Comparison of ENCODE assay signal across 1 cellular context in the genomic region with DNA sequence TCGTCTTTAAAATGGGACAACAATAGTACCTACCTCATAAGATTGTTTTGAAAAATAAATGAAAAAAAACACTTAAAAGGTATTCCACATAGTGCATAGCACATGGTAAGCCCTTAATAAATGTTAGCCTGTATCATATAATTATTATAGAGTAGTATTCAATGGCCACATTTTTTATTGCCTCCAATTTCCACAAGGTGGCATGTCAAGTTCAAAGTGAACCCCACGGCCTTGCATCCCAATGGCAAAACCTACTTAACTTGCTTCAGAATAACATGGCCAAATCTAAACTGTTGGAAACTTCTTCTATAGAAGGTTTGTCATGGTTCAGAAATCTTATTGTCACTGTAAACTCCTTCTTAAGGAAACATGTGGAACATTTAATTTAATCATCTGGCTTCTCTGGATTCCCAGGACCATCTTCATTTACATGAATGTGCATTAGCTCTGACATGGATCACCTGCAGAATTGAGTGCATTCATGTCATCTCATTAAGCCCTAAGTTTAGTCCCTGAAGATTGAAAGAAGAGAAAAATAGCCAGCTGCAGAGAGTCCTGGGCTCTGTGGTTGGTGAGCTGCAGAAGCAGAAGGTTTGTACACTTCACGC.
TF ChIP-seq lines count a peak whose summit lies in the region.

No MANE protein-coding gene starts in this region.

TF ChIP-seq in K562, 482 proteins besides CTCF, POLR2A, EP300 and RAD21 (continued from another document):
- TF ChIP-seq, protein P1, sequence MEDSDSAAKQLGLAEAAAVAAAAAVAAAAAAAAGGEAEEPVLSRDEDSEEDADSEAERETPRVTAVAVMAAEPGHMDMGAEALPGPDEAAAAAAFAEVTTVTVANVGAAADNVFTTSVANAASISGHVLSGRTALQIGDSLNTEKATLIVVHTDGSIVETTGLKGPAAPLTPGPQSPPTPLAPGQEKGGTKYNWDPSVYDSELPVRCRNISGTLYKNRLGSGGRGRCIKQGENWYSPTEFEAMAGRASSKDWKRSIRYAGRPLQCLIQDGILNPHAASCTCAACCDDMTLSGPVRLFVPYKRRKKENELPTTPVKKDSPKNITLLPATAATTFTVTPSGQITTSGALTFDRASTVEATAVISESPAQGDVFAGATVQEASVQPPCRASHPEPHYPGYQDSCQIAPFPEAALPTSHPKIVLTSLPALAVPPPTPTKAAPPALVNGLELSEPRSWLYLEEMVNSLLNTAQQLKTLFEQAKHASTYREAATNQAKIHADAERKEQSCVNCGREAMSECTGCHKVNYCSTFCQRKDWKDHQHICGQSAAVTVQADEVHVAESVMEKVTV (CRISPR knock-in tag; IDR thresholded peaks at IDR 0.05) = peak; percentile 64; the same call in 1 of the 2 replicates
- no peak for TF ChIP-seq BCL6 (CRISPR knock-in tag; IDR thresholded peaks at IDR 0.05)
- TF ChIP-seq ZBTB1 (CRISPR knock-in tag; IDR thresholded peaks at IDR 0.05; ENCODE audit: borderline replicate concordance, low read depth) = no peak
- no peak for TF ChIP-seq ZNF311 (CRISPR knock-in tag; IDR thresholded peaks at IDR 0.05)
- TF ChIP-seq RBFOX2 (IDR thresholded peaks at IDR 0.05; ENCODE audit: low read depth, low read length) = no peak
- no peak for TF ChIP-seq ZFPM2 (CRISPR knock-in tag; IDR thresholded peaks at IDR 0.05)
- TF ChIP-seq MTA1 (IDR thresholded peaks at IDR 0.05; ENCODE audit: borderline replicate concordance) = no peak
- TF ChIP-seq TCF3 (CRISPR knock-in tag; IDR thresholded peaks at IDR 0.05) = no peak
- TF ChIP-seq SMARCA5 (IDR thresholded peaks at IDR 0.05) = no peak
- TF ChIP-seq, protein P2, sequence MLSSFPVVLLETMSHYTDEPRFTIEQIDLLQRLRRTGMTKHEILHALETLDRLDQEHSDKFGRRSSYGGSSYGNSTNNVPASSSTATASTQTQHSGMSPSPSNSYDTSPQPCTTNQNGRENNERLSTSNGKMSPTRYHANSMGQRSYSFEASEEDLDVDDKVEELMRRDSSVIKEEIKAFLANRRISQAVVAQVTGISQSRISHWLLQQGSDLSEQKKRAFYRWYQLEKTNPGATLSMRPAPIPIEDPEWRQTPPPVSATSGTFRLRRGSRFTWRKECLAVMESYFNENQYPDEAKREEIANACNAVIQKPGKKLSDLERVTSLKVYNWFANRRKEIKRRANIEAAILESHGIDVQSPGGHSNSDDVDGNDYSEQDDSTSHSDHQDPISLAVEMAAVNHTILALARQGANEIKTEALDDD (IDR thresholded peaks at IDR 0.05) = peak; percentile 67
- TF ChIP-seq, protein P3, sequence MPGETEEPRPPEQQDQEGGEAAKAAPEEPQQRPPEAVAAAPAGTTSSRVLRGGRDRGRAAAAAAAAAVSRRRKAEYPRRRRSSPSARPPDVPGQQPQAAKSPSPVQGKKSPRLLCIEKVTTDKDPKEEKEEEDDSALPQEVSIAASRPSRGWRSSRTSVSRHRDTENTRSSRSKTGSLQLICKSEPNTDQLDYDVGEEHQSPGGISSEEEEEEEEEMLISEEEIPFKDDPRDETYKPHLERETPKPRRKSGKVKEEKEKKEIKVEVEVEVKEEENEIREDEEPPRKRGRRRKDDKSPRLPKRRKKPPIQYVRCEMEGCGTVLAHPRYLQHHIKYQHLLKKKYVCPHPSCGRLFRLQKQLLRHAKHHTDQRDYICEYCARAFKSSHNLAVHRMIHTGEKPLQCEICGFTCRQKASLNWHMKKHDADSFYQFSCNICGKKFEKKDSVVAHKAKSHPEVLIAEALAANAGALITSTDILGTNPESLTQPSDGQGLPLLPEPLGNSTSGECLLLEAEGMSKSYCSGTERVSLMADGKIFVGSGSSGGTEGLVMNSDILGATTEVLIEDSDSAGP (CRISPR knock-in tag; IDR thresholded peaks at IDR 0.05) = no peak
- TF ChIP-seq, protein P4, sequence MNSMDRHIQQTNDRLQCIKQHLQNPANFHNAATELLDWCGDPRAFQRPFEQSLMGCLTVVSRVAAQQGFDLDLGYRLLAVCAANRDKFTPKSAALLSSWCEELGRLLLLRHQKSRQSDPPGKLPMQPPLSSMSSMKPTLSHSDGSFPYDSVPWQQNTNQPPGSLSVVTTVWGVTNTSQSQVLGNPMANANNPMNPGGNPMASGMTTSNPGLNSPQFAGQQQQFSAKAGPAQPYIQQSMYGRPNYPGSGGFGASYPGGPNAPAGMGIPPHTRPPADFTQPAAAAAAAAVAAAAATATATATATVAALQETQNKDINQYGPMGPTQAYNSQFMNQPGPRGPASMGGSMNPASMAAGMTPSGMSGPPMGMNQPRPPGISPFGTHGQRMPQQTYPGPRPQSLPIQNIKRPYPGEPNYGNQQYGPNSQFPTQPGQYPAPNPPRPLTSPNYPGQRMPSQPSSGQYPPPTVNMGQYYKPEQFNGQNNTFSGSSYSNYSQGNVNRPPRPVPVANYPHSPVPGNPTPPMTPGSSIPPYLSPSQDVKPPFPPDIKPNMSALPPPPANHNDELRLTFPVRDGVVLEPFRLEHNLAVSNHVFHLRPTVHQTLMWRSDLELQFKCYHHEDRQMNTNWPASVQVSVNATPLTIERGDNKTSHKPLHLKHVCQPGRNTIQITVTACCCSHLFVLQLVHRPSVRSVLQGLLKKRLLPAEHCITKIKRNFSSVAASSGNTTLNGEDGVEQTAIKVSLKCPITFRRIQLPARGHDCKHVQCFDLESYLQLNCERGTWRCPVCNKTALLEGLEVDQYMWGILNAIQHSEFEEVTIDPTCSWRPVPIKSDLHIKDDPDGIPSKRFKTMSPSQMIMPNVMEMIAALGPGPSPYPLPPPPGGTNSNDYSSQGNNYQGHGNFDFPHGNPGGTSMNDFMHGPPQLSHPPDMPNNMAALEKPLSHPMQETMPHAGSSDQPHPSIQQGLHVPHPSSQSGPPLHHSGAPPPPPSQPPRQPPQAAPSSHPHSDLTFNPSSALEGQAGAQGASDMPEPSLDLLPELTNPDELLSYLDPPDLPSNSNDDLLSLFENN (IDR thresholded peaks at IDR 0.05; ENCODE audit: low read depth in 2 of 2, low read length in 2 of 2) = no peak
- TF ChIP-seq ZBTB7A (IDR thresholded peaks at IDR 0.05; ENCODE audit: borderline replicate concordance, control insufficient read depth, low read depth, low read length) = no peak
- TF ChIP-seq, protein P5, sequence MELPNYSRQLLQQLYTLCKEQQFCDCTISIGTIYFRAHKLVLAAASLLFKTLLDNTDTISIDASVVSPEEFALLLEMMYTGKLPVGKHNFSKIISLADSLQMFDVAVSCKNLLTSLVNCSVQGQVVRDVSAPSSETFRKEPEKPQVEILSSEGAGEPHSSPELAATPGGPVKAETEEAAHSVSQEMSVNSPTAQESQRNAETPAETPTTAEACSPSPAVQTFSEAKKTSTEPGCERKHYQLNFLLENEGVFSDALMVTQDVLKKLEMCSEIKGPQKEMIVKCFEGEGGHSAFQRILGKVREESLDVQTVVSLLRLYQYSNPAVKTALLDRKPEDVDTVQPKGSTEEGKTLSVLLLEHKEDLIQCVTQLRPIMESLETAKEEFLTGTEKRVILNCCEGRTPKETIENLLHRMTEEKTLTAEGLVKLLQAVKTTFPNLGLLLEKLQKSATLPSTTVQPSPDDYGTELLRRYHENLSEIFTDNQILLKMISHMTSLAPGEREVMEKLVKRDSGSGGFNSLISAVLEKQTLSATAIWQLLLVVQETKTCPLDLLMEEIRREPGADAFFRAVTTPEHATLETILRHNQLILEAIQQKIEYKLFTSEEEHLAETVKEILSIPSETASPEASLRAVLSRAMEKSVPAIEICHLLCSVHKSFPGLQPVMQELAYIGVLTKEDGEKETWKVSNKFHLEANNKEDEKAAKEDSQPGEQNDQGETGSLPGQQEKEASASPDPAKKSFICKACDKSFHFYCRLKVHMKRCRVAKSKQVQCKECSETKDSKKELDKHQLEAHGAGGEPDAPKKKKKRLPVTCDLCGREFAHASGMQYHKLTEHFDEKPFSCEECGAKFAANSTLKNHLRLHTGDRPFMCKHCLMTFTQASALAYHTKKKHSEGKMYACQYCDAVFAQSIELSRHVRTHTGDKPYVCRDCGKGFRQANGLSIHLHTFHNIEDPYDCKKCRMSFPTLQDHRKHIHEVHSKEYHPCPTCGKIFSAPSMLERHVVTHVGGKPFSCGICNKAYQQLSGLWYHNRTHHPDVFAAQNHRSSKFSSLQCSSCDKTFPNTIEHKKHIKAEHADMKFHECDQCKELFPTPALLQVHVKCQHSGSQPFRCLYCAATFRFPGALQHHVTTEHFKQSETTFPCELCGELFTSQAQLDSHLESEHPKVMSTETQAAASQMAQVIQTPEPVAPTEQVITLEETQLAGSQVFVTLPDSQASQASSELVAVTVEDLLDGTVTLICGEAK (IDR thresholded peaks at IDR 0.05) = no peak
- TF ChIP-seq, protein P5 (CRISPR knock-in tag; IDR thresholded peaks at IDR 0.05) = no peak
- TF ChIP-seq NCOR1 (IDR thresholded peaks at IDR 0.05) = no peak
- no peak for TF ChIP-seq STAT5A (IDR thresholded peaks at IDR 0.05; ENCODE audit: borderline replicate concordance, low read length)
- TF ChIP-seq ELF4 (CRISPR knock-in tag; IDR thresholded peaks at IDR 0.05) = no peak
- TF ChIP-seq XRCC4 (IDR thresholded peaks at IDR 0.05; ENCODE audit: extremely low read depth, insufficient read depth, insufficient read length) = no peak
- no peak for TF ChIP-seq MEF2D (tag; conservative IDR thresholded peaks at IDR 0.05; ENCODE audit: low read depth)
- no peak for TF ChIP-seq NBN (IDR thresholded peaks at IDR 0.05; ENCODE audit: low read depth)
- no peak for TF ChIP-seq SAP30 (IDR thresholded peaks at IDR 0.05; ENCODE audit: borderline replicate concordance, insufficient read depth, low read depth, low read length, poor library complexity, severe bottlenecking)
